Comparison of ENCODE assay signal across 8 cellular contexts in genomic region chr6:26055670-26056582, GRCh38. TPM values are rescaled to one million over a fixed set of nuclear protein-coding genes. Genes with fewer than 3 reads are reported as not detected.
A peak's percentile ranks its signal among the peaks of the same experiment; 100 is the strongest.
DNase-seq lines count a peak whose midpoint lies in the region; ATAC-seq, FAIRE-seq and TF ChIP-seq lines count a peak whose summit lies in the region.

No MANE protein-coding gene starts in this region.

- TF ChIP-seq EP300 in tibial nerve (IDR thresholded peaks at IDR 0.05), result peak; percentile 47 to 100

- TF ChIP-seq CTCF in GM12864 (IDR thresholded peaks at IDR 0.05; ENCODE audit: low read depth, low read length, missing control alignments) (no peak), pancreas (IDR thresholded peaks at IDR 0.05) (no peak), tibial nerve (IDR thresholded peaks at IDR 0.05) (peak in 1 of 5 experiments; percentile 47)

- WGBS in pancreas, 2 donors, result 0 to 1% methylated on average over 51 of the region's 51 CpGs
- 1% methylated on average over 51 of the region's 51 CpGs for WGBS in tibial nerve, 2 donors

- H3K36me3 ChIP-seq in pancreas, result no peaks in the 10 kb centered on the region
- H3K36me3 ChIP-seq in tibial nerve, result no peaks in the 10 kb centered on the region

- peak overlapping the region; percentile 56 for H3K4me3 ChIP-seq in GM12864 (ENCODE audit: low read depth, low read length)
- H3K4me3 ChIP-seq in pancreas, result peak overlapping the region; percentile 46 to 66 (median 56)
- H3K4me3 ChIP-seq in tibial nerve, result peak overlapping the region; percentile 56 to 92 (median 86)

- peak; percentile 74 for ATAC-seq in HG02623 (IDR thresholded peaks at IDR 0.05; ENCODE audit: unreplicated experiment)
- ATAC-seq in SK-N-SH treated with all-trans-retinoic acid at 6 μM for 48 hours, result peak; percentile 88
- ATAC-seq in Right ventricle myocardium inferior, result peak; percentile 96
- peak; percentile 88 to 95 (median 89) for ATAC-seq in pancreas

- no peaks in the 10 kb centered on the region for H3K27me3 ChIP-seq in pancreas
- H3K27me3 ChIP-seq in tibial nerve, result no peaks in the 10 kb centered on the region

- peak; percentile 95 to 100 for TF ChIP-seq POLR2A in tibial nerve (IDR thresholded peaks at IDR 0.05)

- FAIRE-seq in pancreas (lab: Jason Lieb, UNC), result no peak

- DNase-seq in GM12864 (ENCODE audit: low read depth) (peak; percentile 85), NCI-H1048 (lab: John Stamatoyannopoulos, UW) (peak; percentile 52), Right ventricle myocardium inferior (ENCODE audit: missing footprints) (peak; percentile 96), pancreas (peak; percentile 78 to 95 (median 89)), tibial nerve (ENCODE audit: low spot score in 2 of 2) (peak; percentile 91 to 94)
- DNase-seq in activated naive CD8-positive, alpha-beta T cell treated with anti-CD3 and anti-CD28 coated beads, Interleukin-2, amount 50 U/mL, for 16 hours (ENCODE audit: low read depth, low spot score), result peak; percentile 58

- peak overlapping the region; percentile 71 to 97 (median 94) for H3K27ac ChIP-seq in pancreas
- H3K27ac ChIP-seq in tibial nerve, result peak overlapping the region; percentile 85 to 100 (median 96)

- H3K4me1 ChIP-seq in pancreas (peaks cover 0 to 4% (median 0%) of the 10 kb centered on the region in 3 donors), tibial nerve (peaks cover 0 to 19% (median 4%) of the 10 kb centered on the region in 4 donors)

- H3K9me3 ChIP-seq in pancreas (no peaks in the 10 kb centered on the region), tibial nerve (no peaks in the 10 kb centered on the region)

- intact Hi-C loops in Right ventricle myocardium inferior (cut with DNase I), result loop anchor here (1.0 to 2.0 kb wide), 4 partner anchors 29 to 101 kb away; a partner anchor contains a TSS
- intact Hi-C loops in pancreas (cut with DNase I), result no loop called here

TF ChIP-seq in SK-N-SH treated with all-trans-retinoic acid at 6 μM for 48 hours, 23 proteins besides CTCF, POLR2A, EP300 and RAD21:
- TF ChIP-seq CSDC2 (CRISPR knock-in tag; IDR thresholded peaks at IDR 0.05) (no peak), RARB (CRISPR knock-in tag; IDR thresholded peaks at IDR 0.05) (0 out of 2 replicates have a peak, but pooled peaks have one; percentile 40), ZC3H10 (CRISPR knock-in tag; IDR thresholded peaks at IDR 0.05) (peak; percentile 20; the same call in 1 of the 2 replicates)

RNA-seq across cellular contexts. Expression of gene HFE, which starts 31.3 kb away (rescaled TPM):
- total RNA-seq in Right ventricle myocardium inferior, result 5.3 TPM
- 10 to 100 TPM in 1 of 6 donors, 1 to 10 TPM in 5; 3.1 to 10.2 (median 3.8) TPM for total RNA-seq in pancreas
- 1 to 10 TPM; 3.4 to 3.9 TPM for polyA plus RNA-seq in pancreas
- total RNA-seq in tibial nerve, result 10 to 100 TPM in 2 of 4 donors, 1 to 10 TPM in 2; 5.9 to 11.0 (median 9.0) TPM

Comparison
In these comparisons a context has a peak if more than half of its experiments do, and no peak if none do; other contexts are left out.
1. Peak in every context shown above with its lines: DNase-seq, ATAC-seq, H3K4me3 ChIP-seq and H3K27ac ChIP-seq.